In the genomic region with DNA sequence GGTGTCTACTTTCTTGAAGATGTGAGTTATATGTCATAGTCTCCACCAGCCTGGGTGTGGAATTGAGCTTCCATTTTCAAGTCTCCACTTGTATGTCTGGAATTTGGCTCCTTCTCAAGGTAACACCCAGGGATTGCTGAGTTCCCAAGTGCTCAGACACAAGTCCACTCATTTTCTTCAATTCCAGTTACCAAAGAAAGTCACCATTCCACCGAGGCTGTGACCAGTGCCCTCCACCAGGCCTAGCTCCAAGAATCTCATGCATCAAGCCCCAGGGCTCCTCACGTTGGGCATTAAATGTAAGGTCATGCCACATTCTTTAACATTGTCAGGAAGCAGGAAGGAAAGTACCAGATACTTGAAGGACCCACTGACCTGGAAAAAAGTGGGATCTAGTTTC, we compare ENCODE assay signal across 25 cellular contexts. TPM values are rescaled to one million over a fixed set of nuclear protein-coding genes. Genes with fewer than 3 reads are reported as not detected.
A peak's percentile ranks its signal among the peaks of the same experiment; 100 is the strongest.
DNase-seq lines count a peak whose midpoint lies in the region; ATAC-seq, FAIRE-seq and TF ChIP-seq lines count a peak whose summit lies in the region.
"Had no signal": no experiment of that assay in that cellular context is flagged by ENCODE, and none has a peak within 500 bp of the region (broad histone marks: within the 10 kb centered on the region; RNA-seq: fewer than 3 reads in every experiment).

No MANE protein-coding gene starts in this region.

- H3K27me3 Mint-ChIP-seq in mesothelial cell of epicardium (ENCODE audit: low read depth) (no peaks in the 10 kb centered on the region), nephron progenitor cell (ENCODE audit: low read depth, poor library complexity) (peaks cover 18% of the 10 kb centered on the region)
- H3K27me3 Mint-ChIP-seq: activated CD8-positive, alpha-beta T cell treated with anti-CD3 and anti-CD28 coated beads for 36 hours had no signal

- ATAC-seq in left colon: no peak
- ATAC-seq: activated CD8-positive, alpha-beta T cell treated with anti-CD3 and anti-CD28 coated beads for 36 hours; activated T-cell treated with anti-CD3 and anti-CD28 coated beads, Interleukin-2, amount 50 U/mL, for 4 hours; SK-N-SH treated with all-trans-retinoic acid at 6 μM for 48 hours; stimulated activated effector memory CD8-positive, alpha-beta T cell treated with anti-CD3 and anti-CD28 coated beads, Interleukin-12 subunit alpha, Interleukin-12 subunit beta, amount 100 ng/mL, for 72 hours had no signal

- H3K4me1 Mint-ChIP-seq in mesothelial cell of epicardium (peaks cover 28% of the 10 kb centered on the region), nephron progenitor cell (peaks cover 16% of the 10 kb centered on the region)

- no peak for TF ChIP-seq CTCF in bronchial epithelial cell (IDR thresholded peaks at IDR 0.05; ENCODE audit: insufficient read depth, low read length, severe bottlenecking)
- no peak for TF ChIP-seq CTCF in mesothelial cell of epicardium (IDR thresholded peaks at IDR 0.05; ENCODE audit: unreplicated experiment)
- TF ChIP-seq CTCF in thyroid gland (IDR thresholded peaks at IDR 0.05): no peak
- TF ChIP-seq CTCF in nephron progenitor cell (IDR thresholded peaks at IDR 0.05): no peak

- H3K4me1 ChIP-seq in thyroid gland: peaks cover 37 to 47% of the 10 kb centered on the region in 2 donors

- 16 to 21% methylated on average over 2 of the region's 2 CpGs for WGBS in thyroid gland, 2 donors

- intact Hi-C loops in thyroid gland (cut with DNase I) (no loop called here), left colon (cut with DNase I, micrococcal nuclease) (no loop called here)

- H3K4me3 Mint-ChIP-seq in mesothelial cell of epicardium: no peak overlapping the region
- no peak overlapping the region for H3K4me3 Mint-ChIP-seq in nephron progenitor cell
- H3K4me3 Mint-ChIP-seq: activated CD8-positive, alpha-beta T cell treated with anti-CD3 and anti-CD28 coated beads for 36 hours; activated naive CD4-positive, alpha-beta T cell treated with anti-CD3 and anti-CD28 coated beads for 36 hours; activated T-cell treated with anti-CD3 and anti-CD28 coated beads, Interleukin-2, amount 50 U/mL, for 4 hours; H9; stimulated activated effector memory CD8-positive, alpha-beta T cell treated with anti-CD3 and anti-CD28 coated beads, Interleukin-12 subunit alpha, Interleukin-12 subunit beta, amount 100 ng/mL, for 72 hours had no signal

- DNase-seq in NCI-H226 (peak; percentile 4), bronchial epithelial cell (ENCODE audit: low read depth) (peak; percentile 97), mesothelial cell of epicardium (ENCODE audit: low spot score in 2 of 2, unreplicated experiment in 2 of 2) (no peak), thyroid gland (peak; percentile 63 to 65), nephron progenitor cell (no peak), NCI-H1105 (lab: John Stamatoyannopoulos, UW) (no peak), left colon (no peak)
- DNase-seq: activated CD4-positive, CD25-positive, alpha-beta regulatory T cell; activated CD8-positive, alpha-beta T cell treated with anti-CD3 and anti-CD28 coated beads for 36 hours; activated naive CD4-positive, alpha-beta T cell treated with anti-CD3 and anti-CD28 coated beads for 36 hours; activated T-cell treated with anti-CD3 and anti-CD28 coated beads, Interleukin-2, amount 50 U/mL, for 4 hours; anterior cingulate cortex; DND-41; effector CD4-positive, alpha-beta T cell; H9; head of caudate nucleus; NCI-H2029; NCI-H510A; NK-92 treated with Interleukin-12 subunit alpha and Interleukin-12 subunit beta, amount 100 ng/mL, for 24 hours; nucleus accumbens; tibial artery had no signal

- H3K27ac Mint-ChIP-seq in mesothelial cell of epicardium (peak overlapping the region; percentile 73), nephron progenitor cell (no peak overlapping the region)
- H3K27ac Mint-ChIP-seq: activated CD8-positive, alpha-beta T cell treated with anti-CD3 and anti-CD28 coated beads for 36 hours; activated naive CD4-positive, alpha-beta T cell treated with anti-CD3 and anti-CD28 coated beads for 36 hours; H9; stimulated activated effector memory CD8-positive, alpha-beta T cell treated with anti-CD3 and anti-CD28 coated beads, Interleukin-12 subunit alpha, Interleukin-12 subunit beta, amount 100 ng/mL, for 72 hours had no signal

- peak; percentile 60 for FAIRE-seq in bronchial epithelial cell (lab: Jason Lieb, UNC)

- TF ChIP-seq POLR2A in thyroid gland (IDR thresholded peaks at IDR 0.05): peak in 1 of 2 donors; percentile 23

- no peaks in the 10 kb centered on the region for H3K9me3 ChIP-seq in thyroid gland
- H3K9me3 ChIP-seq: right atrium auricular region, tibial artery had no signal

- H3K36me3 Mint-ChIP-seq in mesothelial cell of epicardium (peaks cover 16% of the 10 kb centered on the region), nephron progenitor cell (ENCODE audit: low read depth) (peaks cover 19% of the 10 kb centered on the region)
- H3K36me3 Mint-ChIP-seq: stimulated activated effector memory CD8-positive, alpha-beta T cell treated with anti-CD3 and anti-CD28 coated beads, Interleukin-12 subunit alpha, Interleukin-12 subunit beta, amount 100 ng/mL, for 72 hours had no signal

- H3K27ac ChIP-seq in thyroid gland: peak overlapping the region; percentile 82 to 87 (median 83)
- H3K27ac ChIP-seq: KMS-11 had no signal

- H3K9me3 Mint-ChIP-seq in mesothelial cell of epicardium: peaks cover 22% of the 10 kb centered on the region
- peaks cover 43% of the 10 kb centered on the region for H3K9me3 Mint-ChIP-seq in nephron progenitor cell
- H3K9me3 Mint-ChIP-seq: activated T-cell treated with anti-CD3 and anti-CD28 coated beads, Interleukin-2, amount 50 U/mL, for 4 hours had no signal

- H3K27me3 ChIP-seq in bronchial epithelial cell (ENCODE audit: control insufficient read depth, insufficient read depth, low read length) (no peaks in the 10 kb centered on the region), thyroid gland (no peaks in the 10 kb centered on the region)
- H3K27me3 ChIP-seq: right atrium auricular region, tibial artery had no signal

- no peak overlapping the region for H3K4me3 ChIP-seq in bronchial epithelial cell (ENCODE audit: low read depth, low read length)
- H3K4me3 ChIP-seq in thyroid gland (replicated peaks in 1 of 3): no peak overlapping the region
- H3K4me3 ChIP-seq: right atrium auricular region, tibial artery had no signal

- H3K36me3 ChIP-seq in bronchial epithelial cell (ENCODE audit: control insufficient read depth, insufficient read depth, low read length) (no peaks in the 10 kb centered on the region), thyroid gland (no peaks in the 10 kb centered on the region)
- H3K36me3 ChIP-seq: right atrium auricular region, tibial artery had no signal

RNA-seq across cellular contexts. Expression of gene RAB4A, which starts 2.4 kb away (rescaled TPM):
- total RNA-seq in bronchial epithelial cell (33.4 and 39.0 TPM in 2 replicates), mesothelial cell of epicardium (58.7 to 66.5 TPM (median 59.8 TPM) in 3 replicates), thyroid gland (10 to 100 TPM; 44.9 to 73.6 (median 60.2) TPM), left colon (10 to 100 TPM; 91.1 to 95.7 TPM)

Comparison
In these comparisons a context has a peak if more than half of its experiments do, and no peak if none do; other contexts are left out.
1. DNase-seq: peak in NCI-H226 (single experiment), bronchial epithelial cell (single experiment) and thyroid gland (2 of 2); none in mesothelial cell of epicardium (0 of 2), nephron progenitor cell (single experiment), NCI-H1105 (single experiment) and left colon (0 of 2).